In genomic region chr11:6571434-6572008, GRCh38 we compare ENCODE assay signal across 12 cellular contexts.
"Had no signal": no experiment of that assay in that cellular context is flagged by ENCODE, and none has a peak within 500 bp of the region (broad histone marks: within the 10 kb centered on the region; RNA-seq: fewer than 3 reads in every experiment).

No MANE protein-coding gene starts in this region.

- H3K27me3 Mint-ChIP-seq: activated B cell treated with CpG ODN at 0.5 μM for 24 hours had no signal

- H3K9ac ChIP-seq: neural progenitor cell, parathyroid adenoma had no signal

- FAIRE-seq: urothelium cell line had no signal

- DNase-seq: activated B cell treated with CpG ODN at 0.5 μM for 24 hours; activated CD4-positive, alpha-beta T cell treated with anti-CD3 and anti-CD28 coated beads for 48 hours; activated naive CD4-positive, alpha-beta T cell; cerebellar nuclear complex; erythroblast; stimulated activated CD4-positive, alpha-beta T cell treated with anti-CD3 and anti-CD28 coated beads, Interleukin-1b, Interleukin-23, amount 100 ng/mL, for 48 hours; T-helper 2 cell had no signal

- H3K9me3 ChIP-seq: thyroid gland had no signal

- H3K4me1 Mint-ChIP-seq: activated B cell treated with CpG ODN at 0.5 μM for 24 hours had no signal

- H3K27ac Mint-ChIP-seq: activated B cell treated with CpG ODN at 0.5 μM for 24 hours; activated T-helper 1 cell treated with anti-CD3 and anti-CD28 coated beads, Interleukin-12 subunit alpha, Interleukin-12 subunit beta, Interleukin-2, Interleukin-4 antibody, amounts not matched to agents 30 ng/mL and 10 ng/mL and 1 ng/mL, durations not matched to agents 14 hours and 24 hours and 36 hours; neural progenitor cell had no signal

- H3K36me3 ChIP-seq: neural progenitor cell, thyroid gland had no signal

- H3K4me1 ChIP-seq: neural progenitor cell had no signal

- H3K9me3 Mint-ChIP-seq: activated B cell treated with CpG ODN at 0.5 μM for 24 hours; activated T-helper 1 cell treated with anti-CD3 and anti-CD28 coated beads, Interleukin-12 subunit alpha, Interleukin-12 subunit beta, Interleukin-2, Interleukin-4 antibody, amounts not matched to agents 30 ng/mL and 10 ng/mL and 1 ng/mL, durations not matched to agents 14 hours and 24 hours and 36 hours; neural progenitor cell had no signal

- H3K4me3 Mint-ChIP-seq: activated B cell treated with CpG ODN at 0.5 μM for 24 hours; activated T-helper 1 cell treated with anti-CD3 and anti-CD28 coated beads, Interleukin-12 subunit alpha, Interleukin-12 subunit beta, Interleukin-2, Interleukin-4 antibody, amounts not matched to agents 30 ng/mL and 10 ng/mL and 1 ng/mL, durations not matched to agents 14 hours and 24 hours and 36 hours; neural progenitor cell had no signal

- H3K27ac ChIP-seq: neural progenitor cell, parathyroid adenoma, thyroid gland had no signal

- H3K4me3 ChIP-seq: neural progenitor cell, thyroid gland had no signal
